In the genomic region with DNA sequence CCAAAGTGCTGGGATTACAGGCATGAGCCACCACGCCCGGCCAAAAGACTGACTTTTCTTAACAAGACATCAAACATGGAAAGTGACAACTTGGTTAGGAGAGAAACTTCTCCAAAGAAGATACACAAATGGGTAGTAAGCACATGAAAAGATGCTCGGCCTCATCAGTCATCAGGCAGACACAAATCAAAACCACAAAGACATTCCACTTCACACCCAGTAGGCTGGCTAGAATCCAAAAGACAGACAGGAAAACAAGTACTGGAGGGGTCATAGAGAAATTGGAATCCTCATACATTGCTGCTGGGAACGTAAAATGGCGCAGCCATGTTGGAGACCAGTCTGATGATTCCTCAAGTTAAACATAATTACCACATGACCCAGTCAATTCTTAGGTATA, we compare ENCODE assay signal across 27 cellular contexts. TPM values are rescaled to one million over a fixed set of nuclear protein-coding genes. Genes with fewer than 3 reads are reported as not detected.
DNase-seq lines count a peak whose midpoint lies in the region; ATAC-seq lines count a peak whose summit lies in the region.
"Had no signal": no experiment of that assay in that cellular context is flagged by ENCODE, and none has a peak within 500 bp of the region (broad histone marks: within the 10 kb centered on the region; RNA-seq: fewer than 3 reads in every experiment).

No MANE protein-coding gene starts in this region.

- no peak overlapping the region for H3K27ac Mint-ChIP-seq in activated naive CD4-positive, alpha-beta T cell treated with anti-CD3 and anti-CD28 coated beads, Interleukin-2, amount 10 ng/mL, durations not matched to agents 7 days and 5 days
- H3K27ac Mint-ChIP-seq: CD4-positive, alpha-beta T cell had no signal

- in situ Hi-C loops in ACHN (cut with HindIII; ENCODE audit: low pct_ligation_motif_present, low pct_unique_long_range_greater_than_20kb, low sequenced_read_pairs): no loop called here

- H3K9me3 Mint-ChIP-seq in activated naive CD4-positive, alpha-beta T cell treated with anti-CD3 and anti-CD28 coated beads, Interleukin-2, amount 10 ng/mL, durations not matched to agents 7 days and 5 days: no peaks in the 10 kb centered on the region
- H3K9me3 Mint-ChIP-seq: CD4-positive, alpha-beta T cell had no signal

- H3K4me3 Mint-ChIP-seq in activated naive CD4-positive, alpha-beta T cell treated with anti-CD3 and anti-CD28 coated beads, Interleukin-2, amount 10 ng/mL, durations not matched to agents 7 days and 5 days: no peak overlapping the region
- H3K4me3 Mint-ChIP-seq: CD4-positive, alpha-beta T cell had no signal

- no peaks in the 10 kb centered on the region for H3K27me3 Mint-ChIP-seq in activated naive CD4-positive, alpha-beta T cell treated with anti-CD3 and anti-CD28 coated beads, Interleukin-2, amount 10 ng/mL, durations not matched to agents 7 days and 5 days
- H3K27me3 Mint-ChIP-seq: CD4-positive, alpha-beta T cell had no signal

- H3K4me1 Mint-ChIP-seq in activated naive CD4-positive, alpha-beta T cell treated with anti-CD3 and anti-CD28 coated beads, Interleukin-2, amount 10 ng/mL, durations not matched to agents 7 days and 5 days: no peaks in the 10 kb centered on the region

- CTCF ChIA-PET in activated naive CD4-positive, alpha-beta T cell treated with anti-CD3 and anti-CD28 coated beads, Interleukin-2, amount 10 ng/mL, durations not matched to agents 7 days and 5 days (lab: Charles Lee): no interaction called here

- peaks cover 63% of the 10 kb centered on the region for H3K36me3 Mint-ChIP-seq in activated naive CD4-positive, alpha-beta T cell treated with anti-CD3 and anti-CD28 coated beads, Interleukin-2, amount 10 ng/mL, durations not matched to agents 7 days and 5 days

- no peak for ATAC-seq in GM19035 (IDR thresholded peaks at IDR 0.05; ENCODE audit: unreplicated experiment)
- ATAC-seq in HG03378 (IDR thresholded peaks at IDR 0.05; ENCODE audit: unreplicated experiment): no peak

- DNase-seq in ACHN (peak; percentile 12), LHCN-M2 (ENCODE audit: low read depth) (peak; percentile 32), astrocyte of the hippocampus (ENCODE audit: low read depth, low spot score) (peak; percentile 38), kidney glomerular epithelial cell (lab: John Stamatoyannopoulos, UW) (peak; percentile 26), NCI-H1436 (lab: John Stamatoyannopoulos, UW) (no peak)
- no peak for DNase-seq in activated naive CD4-positive, alpha-beta T cell treated with anti-CD3 and anti-CD28 coated beads, Interleukin-2, amount 10 ng/mL, durations not matched to agents 7 days and 5 days
- DNase-seq: 8988T; AML-193; Caco-2; CD4-positive, alpha-beta T cell; DMS79; H7; IMR-90; KG1; NCI-H1048; NCI-H1417; NCI-H1694 treated with DMSO at 0.1 percent for 48 hours; NCI-H2081; NCI-H2227 treated with DMSO at 0.1 percent for 48 hours; NCI-H510A; NCI-H69; OCI-M1; Peyer's patch; SK-N-SH; SW 1271 had no signal

RNA-seq across cellular contexts. Expression of gene SEPHS1, which starts 16.5 kb away (rescaled TPM):
- 53.5 and 60.7 TPM in 2 replicates for total RNA-seq in LHCN-M2 (2014; rRNA removed)
- 50.1 TPM for polyA plus RNA-seq in LHCN-M2 (2012)

RNA-seq across cellular contexts. Expression of gene PHYH, which starts 31.8 kb away (rescaled TPM):
- 37.0 and 48.4 TPM in 2 replicates for total RNA-seq in LHCN-M2 (2014; rRNA removed)
- polyA plus RNA-seq in LHCN-M2 (2012): 29.6 TPM

Comparison
In these comparisons a context has a peak if more than half of its experiments do, and no peak if none do; other contexts are left out.
1. DNase-seq: peak in ACHN (single experiment), LHCN-M2 (single experiment), astrocyte of the hippocampus (single experiment) and kidney glomerular epithelial cell (single experiment); none in NCI-H1436 (single experiment) and activated naive CD4-positive, alpha-beta T cell treated with anti-CD3 and anti-CD28 coated beads, Interleukin-2, amount 10 ng/mL, durations not matched to agents 7 days and 5 days (single experiment).